In the genomic region with DNA sequence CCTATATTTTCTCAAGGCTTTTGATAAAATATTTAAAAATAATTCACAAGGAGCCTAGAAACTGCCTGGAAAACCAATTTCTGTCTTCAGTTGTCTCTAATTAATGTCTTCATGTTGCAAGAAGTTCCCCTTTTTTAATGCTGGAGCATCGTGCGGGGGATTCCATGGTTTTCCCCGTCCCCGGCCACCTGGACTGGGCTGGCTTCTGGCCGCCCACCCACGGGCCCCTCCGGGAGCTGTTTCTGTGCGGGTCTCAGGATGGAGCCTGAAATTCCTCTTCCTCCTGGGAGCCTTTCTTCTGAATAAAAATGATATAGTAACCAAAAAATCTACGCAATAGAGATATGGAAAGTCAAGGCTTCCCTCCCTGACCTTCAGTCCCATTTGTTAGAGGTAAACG, we compare ENCODE assay signal across 25 cellular contexts. TPM values are rescaled to one million over a fixed set of nuclear protein-coding genes. Genes with fewer than 3 reads are reported as not detected.
"Had no signal": no experiment of that assay in that cellular context is flagged by ENCODE, and none has a peak within 500 bp of the region (broad histone marks: within the 10 kb centered on the region; RNA-seq: fewer than 3 reads in every experiment).

No MANE protein-coding gene starts in this region.

- H3K9me3 ChIP-seq: MG63, Peyer's patch had no signal

- H3K27ac ChIP-seq: PC-9, Peyer's patch had no signal

- H3K4me3 ChIP-seq: MG63, PC-9, Peyer's patch had no signal

- H3K27me3 ChIP-seq: MG63, Peyer's patch had no signal

- H3K4me1 ChIP-seq: Peyer's patch had no signal

- ATAC-seq: SK-N-SH treated with all-trans-retinoic acid at 6 μM for 48 hours had no signal

- DNase-seq: IMR-90, Karpas-422, KG1, MG63, NCI-H1092, NCI-H1105 treated with DMSO at 0.1 percent for 48 hours, NCI-H1417 treated with DMSO at 0.1 percent for 48 hours, NCI-H146, NCI-H1694 treated with DMSO at 0.1 percent for 48 hours, NCI-H2029, NCI-H2081 treated with DMSO at 0.1 percent for 48 hours, NCI-H2171, NCI-H226, NCI-H446, NCI-H510A, NCI-H524 treated with DMSO at 0.1 percent for 48 hours, NCI-H69, NCI-H774, PC-9, Right ventricle myocardium superior, SIG-M5 had no signal

- H3K36me3 ChIP-seq: Peyer's patch had no signal

RNA-seq across cellular contexts. Expression of gene ALDH1A3, which starts 31.5 kb away (rescaled TPM):
- total RNA-seq: HepG2, OCI-LY7 had no signal
- polyA plus RNA-seq: HepG2 had no signal
